ENCODE assay signal across 1 cellular context in the genomic region with DNA sequence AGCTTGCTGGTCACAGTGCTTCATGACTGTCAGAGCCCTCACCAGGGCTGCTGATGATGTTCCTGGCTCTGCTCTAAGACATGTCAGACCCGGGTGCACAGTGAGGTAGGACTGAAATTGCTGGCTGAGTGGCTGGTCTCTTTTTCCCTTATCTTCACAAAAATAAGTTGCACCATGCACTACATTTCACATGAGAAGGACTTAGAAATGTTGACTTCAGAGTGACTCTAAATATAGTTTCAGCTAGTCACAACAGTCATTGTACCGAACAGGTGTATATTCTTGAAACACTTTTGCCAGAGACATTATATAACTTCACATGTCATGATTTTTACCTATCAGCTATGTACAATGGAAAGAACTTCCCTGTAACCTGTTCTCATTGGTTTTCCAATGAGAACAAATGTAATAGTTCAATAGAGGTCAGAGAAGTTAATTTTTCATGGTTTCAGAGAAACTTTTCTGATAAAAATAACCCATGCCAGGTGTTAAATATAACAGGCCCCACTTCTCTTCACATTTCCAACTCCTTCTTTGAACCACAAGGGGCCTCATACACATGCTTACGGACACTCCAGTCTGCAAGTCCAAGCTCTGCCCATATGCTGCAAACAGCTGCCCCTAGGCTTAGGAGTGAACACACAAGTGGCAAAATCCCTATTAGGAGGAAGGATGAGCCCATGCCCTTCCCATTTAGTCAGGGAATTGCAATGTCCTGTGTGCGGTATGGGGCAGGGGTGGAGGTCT.
TF ChIP-seq lines count a peak whose summit lies in the region.

No MANE protein-coding gene starts in this region.

TF ChIP-seq in GM23338, 12 proteins besides CTCF, POLR2A, EP300 and RAD21 (continued from another document):
- TF ChIP-seq, protein P1, sequence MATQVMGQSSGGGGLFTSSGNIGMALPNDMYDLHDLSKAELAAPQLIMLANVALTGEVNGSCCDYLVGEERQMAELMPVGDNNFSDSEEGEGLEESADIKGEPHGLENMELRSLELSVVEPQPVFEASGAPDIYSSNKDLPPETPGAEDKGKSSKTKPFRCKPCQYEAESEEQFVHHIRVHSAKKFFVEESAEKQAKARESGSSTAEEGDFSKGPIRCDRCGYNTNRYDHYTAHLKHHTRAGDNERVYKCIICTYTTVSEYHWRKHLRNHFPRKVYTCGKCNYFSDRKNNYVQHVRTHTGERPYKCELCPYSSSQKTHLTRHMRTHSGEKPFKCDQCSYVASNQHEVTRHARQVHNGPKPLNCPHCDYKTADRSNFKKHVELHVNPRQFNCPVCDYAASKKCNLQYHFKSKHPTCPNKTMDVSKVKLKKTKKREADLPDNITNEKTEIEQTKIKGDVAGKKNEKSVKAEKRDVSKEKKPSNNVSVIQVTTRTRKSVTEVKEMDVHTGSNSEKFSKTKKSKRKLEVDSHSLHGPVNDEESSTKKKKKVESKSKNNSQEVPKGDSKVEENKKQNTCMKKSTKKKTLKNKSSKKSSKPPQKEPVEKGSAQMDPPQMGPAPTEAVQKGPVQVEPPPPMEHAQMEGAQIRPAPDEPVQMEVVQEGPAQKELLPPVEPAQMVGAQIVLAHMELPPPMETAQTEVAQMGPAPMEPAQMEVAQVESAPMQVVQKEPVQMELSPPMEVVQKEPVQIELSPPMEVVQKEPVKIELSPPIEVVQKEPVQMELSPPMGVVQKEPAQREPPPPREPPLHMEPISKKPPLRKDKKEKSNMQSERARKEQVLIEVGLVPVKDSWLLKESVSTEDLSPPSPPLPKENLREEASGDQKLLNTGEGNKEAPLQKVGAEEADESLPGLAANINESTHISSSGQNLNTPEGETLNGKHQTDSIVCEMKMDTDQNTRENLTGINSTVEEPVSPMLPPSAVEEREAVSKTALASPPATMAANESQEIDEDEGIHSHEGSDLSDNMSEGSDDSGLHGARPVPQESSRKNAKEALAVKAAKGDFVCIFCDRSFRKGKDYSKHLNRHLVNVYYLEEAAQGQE (IDR thresholded peaks at IDR 0.05; ENCODE audit: unreplicated experiment) = no peak
- TF ChIP-seq EZH2 (IDR thresholded peaks at IDR 0.05; ENCODE audit: low read depth, unreplicated experiment) = no peak
